8 cellular contexts compared by ENCODE assay signal in genomic region chr16:50683689-50684374, GRCh38. TPM values are rescaled to one million over a fixed set of nuclear protein-coding genes. Genes with fewer than 3 reads are reported as not detected.
DNase-seq lines count a peak whose midpoint lies in the region; ATAC-seq and TF ChIP-seq lines count a peak whose summit lies in the region.

No MANE protein-coding gene starts in this region.

- H2BK12ac ChIP-seq in H9 (ENCODE audit: insufficient read length, low read depth, low read length): no peak overlapping the region

- TF ChIP-seq CTCF in GM13977 (IDR thresholded peaks at IDR 0.05; ENCODE audit: extremely low read depth, insufficient read depth, missing control alignments) (no peak), H9 (conservative IDR thresholded peaks at IDR 0.05) (no peak)

- in situ Hi-C loops in GM13977 (cut with MboI; ENCODE audit: low pct_unique_long_range_greater_than_20kb, low sequenced_read_pairs, unreplicated experiment): no loop called here

- no peak overlapping the region for H2BK5ac ChIP-seq in H9 (ENCODE audit: insufficient read length, low read length)

- no CpG with 5 or more reads among the region's 14 CpGs for WGBS in H9 (ENCODE audit: extremely low coverage, insufficient read length, low lambda C conversion rate)

- H3K27ac ChIP-seq in H9 (ENCODE audit: insufficient read length, low read depth, low read length): no peak overlapping the region

- no peak overlapping the region for H2BK20ac ChIP-seq in H9 (ENCODE audit: low read depth, low read length, poor library complexity, severe bottlenecking)

- H3K27me3 ChIP-seq in H9 (ENCODE audit: insufficient read depth, low read length): no peaks in the 10 kb centered on the region

- H3K9me3 Mint-ChIP-seq in activated T-helper 1 cell treated with anti-CD3 and anti-CD28 coated beads, Interleukin-12 subunit alpha, Interleukin-12 subunit beta, Interleukin-2, Interleukin-4 antibody, amounts not matched to agents 30 ng/mL and 10 ng/mL and 1 ng/mL, durations not matched to agents 14 hours and 24 hours and 36 hours: no peaks in the 10 kb centered on the region
- H3K9me3 Mint-ChIP-seq in H9: no peaks in the 10 kb centered on the region

- H2BK120ac ChIP-seq in H9 (ENCODE audit: low read depth, low read length, poor library complexity, severe bottlenecking): no peak overlapping the region

- peak overlapping the region; percentile 93 for H3K27ac Mint-ChIP-seq in activated T-helper 1 cell treated with anti-CD3 and anti-CD28 coated beads, Interleukin-12 subunit alpha, Interleukin-12 subunit beta, Interleukin-2, Interleukin-4 antibody, amounts not matched to agents 30 ng/mL and 10 ng/mL and 1 ng/mL, durations not matched to agents 14 hours and 24 hours and 36 hours
- H3K27ac Mint-ChIP-seq in H9: no peak overlapping the region; a peak in 1 of 7 replicates

- no peak overlapping the region for H3K23ac ChIP-seq in H9 (ENCODE audit: insufficient read length, low read depth, low read length)

- no peak overlapping the region for H3K4me2 ChIP-seq in H9 (ENCODE audit: insufficient read depth, insufficient read length, low read length)

- H3K23me2 ChIP-seq in H9 (ENCODE audit: insufficient read length, low read depth, low read length, poor library complexity, severe bottlenecking): no peaks in the 10 kb centered on the region

- H3K9me3 ChIP-seq in H9 (ENCODE audit: control insufficient read depth, low read depth, low read length): no peaks in the 10 kb centered on the region

- H3K18ac ChIP-seq in H9 (ENCODE audit: insufficient read length, low read depth, low read length): no peak overlapping the region

- H3K79me2 ChIP-seq in H9 (ENCODE audit: insufficient read depth, low read length): no peaks in the 10 kb centered on the region

- ATAC-seq in GM21447 (IDR thresholded peaks at IDR 0.05; ENCODE audit: unreplicated experiment): peak; percentile 64
- ATAC-seq in HG03571 (IDR thresholded peaks at IDR 0.05; ENCODE audit: unreplicated experiment): peak; percentile 69

- H4K5ac ChIP-seq in H9 (ENCODE audit: insufficient read length, low read depth, low read length): no peak overlapping the region

- DNase-seq in GM13977 (ENCODE audit: low spot score) (peak; percentile 71), H9 (no peak), NCI-H226 (no peak), NCI-H69 (lab: John Stamatoyannopoulos, UW) (no peak)
- DNase-seq in activated T-helper 1 cell treated with anti-CD3 and anti-CD28 coated beads, Interleukin-12 subunit alpha, Interleukin-12 subunit beta, Interleukin-2, Interleukin-4 antibody, amounts not matched to agents 30 ng/mL and 10 ng/mL and 1 ng/mL, durations not matched to agents 14 hours and 24 hours and 36 hours (ENCODE audit: low spot score): peak; percentile 74
- DNase-seq in stimulated activated CD8-positive, alpha-beta memory T cell treated with anti-CD3 and anti-CD28 coated beads, Interleukin-15, amount 100 ng/mL, for 1 hour (ENCODE audit: low read depth): peak; percentile 27

- H3K14ac ChIP-seq in H9 (ENCODE audit: insufficient read depth, low read length): no peak overlapping the region

- H3K36me3 Mint-ChIP-seq in activated T-helper 1 cell treated with anti-CD3 and anti-CD28 coated beads, Interleukin-12 subunit alpha, Interleukin-12 subunit beta, Interleukin-2, Interleukin-4 antibody, amounts not matched to agents 30 ng/mL and 10 ng/mL and 1 ng/mL, durations not matched to agents 14 hours and 24 hours and 36 hours (ENCODE audit: low read depth): peaks cover 5% of the 10 kb centered on the region
- H3K36me3 Mint-ChIP-seq in H9 (ENCODE audit: insufficient read depth in 1 of 3, low read depth in 3 of 3): no peaks in the 10 kb centered on the region

- no peak overlapping the region for H3K9ac ChIP-seq in H9 (ENCODE audit: extremely low read depth, insufficient read length, low read length)

- H3T11ph ChIP-seq in H9 (ENCODE audit: low read length): no peak overlapping the region

- peak overlapping the region; percentile 56 for H3K4me3 Mint-ChIP-seq in activated T-helper 1 cell treated with anti-CD3 and anti-CD28 coated beads, Interleukin-12 subunit alpha, Interleukin-12 subunit beta, Interleukin-2, Interleukin-4 antibody, amounts not matched to agents 30 ng/mL and 10 ng/mL and 1 ng/mL, durations not matched to agents 14 hours and 24 hours and 36 hours
- no peak overlapping the region for H3K4me3 Mint-ChIP-seq in H9

- no peak overlapping the region for H4K8ac ChIP-seq in H9 (replicated peaks; ENCODE audit: insufficient read length, low read depth, low read length)

- H3K4me1 ChIP-seq in H9 (ENCODE audit: insufficient read depth, low read length): no peaks in the 10 kb centered on the region

- intact Hi-C loops in activated T-helper 1 cell treated with anti-CD3 and anti-CD28 coated beads, Interleukin-12 subunit alpha, Interleukin-12 subunit beta, Interleukin-2, Interleukin-4 antibody, amounts not matched to agents 30 ng/mL and 10 ng/mL and 1 ng/mL, durations not matched to agents 14 hours and 24 hours and 36 hours (cut with micrococcal nuclease): loop anchor here (1.0 to 5.0 kb wide), 5 partner anchors 13 to 417 kb away; partner anchors contain the start of gene ADCY7

- no peak overlapping the region for H2BK15ac ChIP-seq in H9 (ENCODE audit: low read depth, low read length)

- H4K91ac ChIP-seq in H9 (ENCODE audit: insufficient read length, low read depth, low read length): no peak overlapping the region

- H2AFZ ChIP-seq in H9 (ENCODE audit: low read length): no peak overlapping the region

- H3K4me1 Mint-ChIP-seq in activated T-helper 1 cell treated with anti-CD3 and anti-CD28 coated beads, Interleukin-12 subunit alpha, Interleukin-12 subunit beta, Interleukin-2, Interleukin-4 antibody, amounts not matched to agents 30 ng/mL and 10 ng/mL and 1 ng/mL, durations not matched to agents 14 hours and 24 hours and 36 hours (ENCODE audit: low read depth): peaks cover 72% of the 10 kb centered on the region
- peaks cover 0 to 3% of the 10 kb centered on the region in 2 experiments; a peak in 1 of 4 replicates for H3K4me1 Mint-ChIP-seq in H9

- H3K56ac ChIP-seq in H9 (ENCODE audit: insufficient read length, low read depth, low read length): no peak overlapping the region

- H3K4ac ChIP-seq in H9 (ENCODE audit: low read depth, low read length): no peak overlapping the region

- H3K27me3 Mint-ChIP-seq in activated T-helper 1 cell treated with anti-CD3 and anti-CD28 coated beads, Interleukin-12 subunit alpha, Interleukin-12 subunit beta, Interleukin-2, Interleukin-4 antibody, amounts not matched to agents 30 ng/mL and 10 ng/mL and 1 ng/mL, durations not matched to agents 14 hours and 24 hours and 36 hours (ENCODE audit: insufficient read depth): no peaks in the 10 kb centered on the region
- peaks cover 5% of the 10 kb centered on the region for H3K27me3 Mint-ChIP-seq in H9 (ENCODE audit: low read depth)

- no peaks in the 10 kb centered on the region for H4K20me1 ChIP-seq in H9 (ENCODE audit: control insufficient read depth, insufficient read depth, insufficient read length)

- no peaks in the 10 kb centered on the region for H3K79me1 ChIP-seq in H9 (ENCODE audit: insufficient read depth, low read depth, low read length, poor library complexity, severe bottlenecking)

- no peak overlapping the region for H2AK5ac ChIP-seq in H9 (ENCODE audit: insufficient read length, low read length)

RNA-seq across cellular contexts. Expression of gene SNX20, which starts 2.7 kb away (rescaled TPM):
- 34.3 TPM in 2 replicates for total RNA-seq in activated T-helper 1 cell treated with anti-CD3 and anti-CD28 coated beads, Interleukin-12 subunit alpha, Interleukin-12 subunit beta, Interleukin-2, Interleukin-4 antibody, amounts not matched to agents 30 ng/mL and 10 ng/mL and 1 ng/mL, durations not matched to agents 14 hours and 24 hours and 36 hours
- total RNA-seq in H9 (2021): not detected in 2 replicates

RNA-seq across cellular contexts. Expression of gene NOD2, which starts 9.6 kb away (rescaled TPM):
- total RNA-seq in activated T-helper 1 cell treated with anti-CD3 and anti-CD28 coated beads, Interleukin-12 subunit alpha, Interleukin-12 subunit beta, Interleukin-2, Interleukin-4 antibody, amounts not matched to agents 30 ng/mL and 10 ng/mL and 1 ng/mL, durations not matched to agents 14 hours and 24 hours and 36 hours: 6.7 and 7.3 TPM in 2 replicates
- total RNA-seq in H9 (2021): 0.17 and 0.26 TPM in 2 replicates

RNA-seq across cellular contexts. Expression of gene CYLD, which starts 58.1 kb away (rescaled TPM):
- 219 and 223 TPM in 2 replicates for total RNA-seq in activated T-helper 1 cell treated with anti-CD3 and anti-CD28 coated beads, Interleukin-12 subunit alpha, Interleukin-12 subunit beta, Interleukin-2, Interleukin-4 antibody, amounts not matched to agents 30 ng/mL and 10 ng/mL and 1 ng/mL, durations not matched to agents 14 hours and 24 hours and 36 hours
- 12.5 and 13.3 TPM in 2 replicates for total RNA-seq in H9 (2021)

Comparison
In these comparisons a context has a peak if more than half of its experiments do, and no peak if none do; other contexts are left out.
1. DNase-seq: peak in GM13977 (single experiment), activated T-helper 1 cell treated with anti-CD3 and anti-CD28 coated beads, Interleukin-12 subunit alpha, Interleukin-12 subunit beta, Interleukin-2, Interleukin-4 antibody, amounts not matched to agents 30 ng/mL and 10 ng/mL and 1 ng/mL, durations not matched to agents 14 hours and 24 hours and 36 hours (single experiment) and stimulated activated CD8-positive, alpha-beta memory T cell treated with anti-CD3 and anti-CD28 coated beads, Interleukin-15, amount 100 ng/mL, for 1 hour (single experiment); none in H9 (single experiment), NCI-H226 (single experiment) and NCI-H69 (single experiment).
2. RNA of gene SNX20, which starts 2.7 kb away (total RNA-seq): 34.3 TPM in activated T-helper 1 cell treated with anti-CD3 and anti-CD28 coated beads, Interleukin-12 subunit alpha, Interleukin-12 subunit beta, Interleukin-2, Interleukin-4 antibody, amounts not matched to agents 30 ng/mL and 10 ng/mL and 1 ng/mL, durations not matched to agents 14 hours and 24 hours and 36 hours; not detected in H9; every median in the first group is over 10 times any median in the second.
3. RNA of gene CYLD, which starts 58.1 kb away (total RNA-seq): 219 to 223 TPM in activated T-helper 1 cell treated with anti-CD3 and anti-CD28 coated beads, Interleukin-12 subunit alpha, Interleukin-12 subunit beta, Interleukin-2, Interleukin-4 antibody, amounts not matched to agents 30 ng/mL and 10 ng/mL and 1 ng/mL, durations not matched to agents 14 hours and 24 hours and 36 hours; 12.5 to 13.3 TPM in H9; every median in the first group is over 10 times any median in the second.